27 cellular contexts compared by ENCODE assay signal in genomic region chr3:64495413-64495812, GRCh38.
DNase-seq lines count a peak whose midpoint lies in the region; ATAC-seq, FAIRE-seq and TF ChIP-seq lines count a peak whose summit lies in the region.
"Had no signal": no experiment of that assay in that cellular context is flagged by ENCODE, and none has a peak within 500 bp of the region (broad histone marks: within the 10 kb centered on the region; RNA-seq: fewer than 3 reads in every experiment).

No MANE protein-coding gene starts in this region.

- H3K4me3 ChIP-seq in MM.1S (ENCODE audit: low read length) = no peak overlapping the region
- H3K4me3 ChIP-seq: BLaER1 had no signal

- H4K20me1 ChIP-seq in MM.1S (ENCODE audit: insufficient read depth, low read length) = no peaks in the 10 kb centered on the region
- H4K20me1 ChIP-seq: BLaER1 had no signal

- POLR2A ChIA-PET in MCF 10A (lab: Yijun Ruan, JAX) = no interaction called here

- H3K9me2 ChIP-seq in MM.1S (replicated peaks; ENCODE audit: insufficient read depth, low read length) = no peaks in the 10 kb centered on the region

- no TSS peak for BruUV-seq in MCF 10A (replicated peaks; lab: Mats Ljungman, UMichigan)

- H3F3A ChIP-seq in MM.1S (ENCODE audit: insufficient read depth, low read length) = peaks cover 8% of the 10 kb centered on the region; the same call in 1 of the 2 replicates

- H3K27me3 Mint-ChIP-seq in MCF 10A (ENCODE audit: insufficient read depth, unreplicated experiment) = no peaks in the 10 kb centered on the region

- intact Hi-C loops in MCF 10A (cut with micrococcal nuclease) = no loop called here

- peak overlapping the region; percentile 22; the same call in 1 of the 2 replicates for H3K4me2 ChIP-seq in MM.1S (ENCODE audit: low read depth, low read length)
- H3K4me2 ChIP-seq: BLaER1 had no signal

- H3K36me3 Mint-ChIP-seq in MCF 10A (ENCODE audit: insufficient read depth, unreplicated experiment) = no peaks in the 10 kb centered on the region
- H3K36me3 Mint-ChIP-seq: CD14-positive monocyte; CD4-positive, alpha-beta memory T cell; CD4-positive, CD25-positive, alpha-beta regulatory T cell had no signal

- no peaks in the 10 kb centered on the region for H3K79me2 ChIP-seq in MM.1S (ENCODE audit: low read length)

- H3K27me3 ChIP-seq in MM.1S (replicated peaks; ENCODE audit: insufficient read depth, low read length) = no peaks in the 10 kb centered on the region
- H3K27me3 ChIP-seq: BE2C had no signal

- ATAC-seq in GM18868 (IDR thresholded peaks at IDR 0.05; ENCODE audit: unreplicated experiment) (peak; percentile 51), HG03280 (IDR thresholded peaks at IDR 0.05; ENCODE audit: unreplicated experiment) (peak; percentile 52), GM21526 (IDR thresholded peaks at IDR 0.05; ENCODE audit: low FRiP score, unreplicated experiment) (no peak), HG02678 (IDR thresholded peaks at IDR 0.05; ENCODE audit: unreplicated experiment) (no peak)

- no peaks in the 10 kb centered on the region for H3K9me3 ChIP-seq in MM.1S (replicated peaks; ENCODE audit: insufficient read depth, low read length)
- H3K9me3 ChIP-seq: BE2C, BLaER1 had no signal

- H3K27ac Mint-ChIP-seq in MCF 10A (ENCODE audit: low read depth, unreplicated experiment) = no peak overlapping the region
- H3K27ac Mint-ChIP-seq: CD14-positive monocyte; CD4-positive, alpha-beta memory T cell; CD4-positive, CD25-positive, alpha-beta regulatory T cell; CD8-positive, alpha-beta memory T cell had no signal

- TF ChIP-seq CTCF in MM.1S (IDR thresholded peaks at IDR 0.05; ENCODE audit: low read length) (no peak), VCaP (conservative IDR thresholded peaks at IDR 0.05) (no peak), MCF 10A (IDR thresholded peaks at IDR 0.05; ENCODE audit: unreplicated experiment) (no peak)

- CTCF ChIA-PET in MCF 10A (lab: Yijun Ruan, JAX) = interaction anchor here (4.1 kb wide), 1 partner anchor 11 kb away, joined by 36 read pairs; no protein-coding TSS in a partner anchor

- DNase-seq in MM.1S (peak; percentile 76), MCF 10A (ENCODE audit: unreplicated experiment) (no peak), GM19239 (ENCODE audit: insufficient read length, low spot score) (no peak)
- DNase-seq: 8988T; ACHN; BE2C; C1 segment of cervical spinal cord; CD4-positive, alpha-beta memory T cell; CD4-positive, CD25-positive, alpha-beta regulatory T cell; CD8-positive, alpha-beta memory T cell; COR-L47; DMS 273 treated with DMSO at 0.1 percent for 48 hours; DMS153; DMS53; DMS79; DND-41; EL; GDM1 had no signal

- H3K4me1 Mint-ChIP-seq in MCF 10A (ENCODE audit: insufficient read depth, unreplicated experiment) = no peaks in the 10 kb centered on the region
- H3K4me1 Mint-ChIP-seq: CD14-positive monocyte; CD4-positive, alpha-beta memory T cell; CD4-positive, CD25-positive, alpha-beta regulatory T cell; CD8-positive, alpha-beta memory T cell had no signal

- no peak for FAIRE-seq in GM19239 (lab: Jason Lieb, UNC)
- FAIRE-seq: A204.1, GM12891 had no signal

- H3K36me3 ChIP-seq in MM.1S (replicated peaks; ENCODE audit: insufficient read depth, low read length) = no peaks in the 10 kb centered on the region
- H3K36me3 ChIP-seq: BE2C, BLaER1 had no signal

- no peak overlapping the region for H3K4me3 Mint-ChIP-seq in MCF 10A (ENCODE audit: unreplicated experiment)
- H3K4me3 Mint-ChIP-seq: CD14-positive monocyte; CD4-positive, alpha-beta memory T cell; CD4-positive, CD25-positive, alpha-beta regulatory T cell; CD8-positive, alpha-beta memory T cell had no signal

- H3K9me3 Mint-ChIP-seq in MCF 10A (ENCODE audit: unreplicated experiment) = no peaks in the 10 kb centered on the region
- H3K9me3 Mint-ChIP-seq: CD8-positive, alpha-beta memory T cell had no signal

- no peak overlapping the region for H3K9ac ChIP-seq in MM.1S (ENCODE audit: low read length)
- H3K9ac ChIP-seq: BLaER1 had no signal

- peak overlapping the region; percentile 55 for H2AFZ ChIP-seq in MM.1S (ENCODE audit: low read length)

- H3K4me1 ChIP-seq in MM.1S (ENCODE audit: low read length) = peaks cover 17% of the 10 kb centered on the region
- H3K4me1 ChIP-seq: BLaER1 had no signal

- H3K27ac ChIP-seq in MM.1S (ENCODE audit: low read length) (peak overlapping the region; percentile 29; the same call in 1 of the 2 replicates), VCaP (peak overlapping the region; percentile 27)
- H3K27ac ChIP-seq: BLaER1 had no signal

Comparison
In these comparisons a context has a peak if more than half of its experiments do, and no peak if none do; other contexts are left out.
1. ATAC-seq: peak in GM18868 (single experiment) and HG03280 (single experiment); none in GM21526 (single experiment) and HG02678 (single experiment).